In the genomic region with DNA sequence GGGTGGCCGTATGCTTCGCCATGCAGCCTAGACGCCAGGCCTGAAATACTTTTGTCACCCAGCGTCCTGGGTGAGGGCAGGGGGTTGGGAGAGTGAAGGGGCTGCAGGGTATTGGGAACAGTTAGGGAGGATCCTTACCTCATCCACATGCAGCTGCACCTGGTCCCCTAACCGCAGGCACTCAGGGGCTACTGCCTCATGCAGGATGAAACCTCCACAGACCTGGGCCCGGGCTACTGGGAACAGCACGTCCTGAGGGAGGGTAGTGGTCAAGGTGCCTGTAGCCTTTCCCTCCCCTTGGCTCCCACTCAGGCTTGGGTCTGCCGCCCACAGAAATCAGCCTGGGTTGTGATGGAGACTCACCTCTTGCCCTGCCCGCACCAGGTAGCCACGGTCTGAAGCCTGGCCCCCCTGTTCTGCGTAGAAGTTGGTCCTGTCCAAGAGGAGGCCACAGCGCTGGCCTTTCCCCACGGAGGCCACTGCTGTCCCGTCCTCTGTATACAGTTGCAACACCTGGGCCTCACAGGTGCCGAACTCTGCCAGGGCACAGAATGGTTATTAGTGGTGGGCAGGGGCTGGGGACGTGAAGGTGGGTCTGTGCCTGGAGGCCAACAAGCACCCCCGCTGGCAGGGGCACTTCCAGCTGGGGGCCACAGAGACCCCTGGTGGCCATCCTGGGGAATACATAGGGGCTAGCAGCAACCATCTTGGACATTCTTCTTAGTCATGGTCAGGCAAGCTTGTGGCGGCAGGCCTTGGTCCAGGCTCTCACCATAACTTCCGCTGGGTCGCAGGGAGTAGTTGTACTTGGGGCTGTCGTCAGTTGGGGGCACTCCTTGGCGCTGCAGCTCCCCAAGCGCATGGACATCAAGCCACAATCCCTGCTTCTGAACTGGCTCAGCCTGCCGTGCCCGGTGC, we compare ENCODE assay signal across 7 cellular contexts. TPM values are rescaled to one million over a fixed set of nuclear protein-coding genes. Genes with fewer than 3 reads are reported as not detected.
DNase-seq lines count a peak whose midpoint lies in the region; ATAC-seq lines count a peak whose summit lies in the region.

No MANE protein-coding gene starts in this region.

- H3K27ac Mint-ChIP-seq in naive thymus-derived CD8-positive, alpha-beta T cell: peak overlapping the region in 2 of 10 donors; percentile 18 to 48

- POLR2A ChIA-PET in naive thymus-derived CD8-positive, alpha-beta T cell (lab: Charles Lee): interaction anchor here (0.8 to 1.5 kb wide), 4 partner anchors 15 to 59 kb away, joined by 3 to 7 read pairs (median 3); no protein-coding TSS in a partner anchor

- H3K9me3 ChIP-seq in HUES64 (ENCODE audit: insufficient read depth, low read depth, low read length): no peaks in the 10 kb centered on the region
- no peaks in the 10 kb centered on the region for H3K9me3 ChIP-seq in effector memory CD4-positive, alpha-beta T cell (ENCODE audit: control insufficient read depth, low read length)

- no peaks in the 10 kb centered on the region for H3K4me1 ChIP-seq in HUES64 (ENCODE audit: insufficient read depth, low read length)
- no peaks in the 10 kb centered on the region for H3K4me1 ChIP-seq in effector memory CD4-positive, alpha-beta T cell (ENCODE audit: control insufficient read depth, insufficient read depth, low read length, poor library complexity, severe bottlenecking)

- peaks cover 0 to 68% (median 14%) of the 10 kb centered on the region in 3 donors for H3K36me3 Mint-ChIP-seq in naive thymus-derived CD8-positive, alpha-beta T cell

- H3K9me3 Mint-ChIP-seq in naive thymus-derived CD8-positive, alpha-beta T cell: no peaks in the 10 kb centered on the region

- peak; percentile 74 to 81 for ATAC-seq in naive thymus-derived CD8-positive, alpha-beta T cell
- ATAC-seq in HG02885 (IDR thresholded peaks at IDR 0.05; ENCODE audit: poor library complexity, unreplicated experiment): no peak
- no peak for ATAC-seq in GM18861 (IDR thresholded peaks at IDR 0.05; ENCODE audit: unreplicated experiment)

- H3K4me3 Mint-ChIP-seq in naive thymus-derived CD8-positive, alpha-beta T cell: no peak overlapping the region

- peaks cover 0 to under 1% (median under 1%) of the 10 kb centered on the region in 4 donors for H3K4me1 Mint-ChIP-seq in naive thymus-derived CD8-positive, alpha-beta T cell

- WGBS in HUES64: 87% methylated on average over 25 of the region's 25 CpGs

- 0 out of 2 replicates have a peak overlapping the region, but pooled peaks have one; percentile 1 for H3K9ac ChIP-seq in HUES64 (ENCODE audit: low read depth, low read length)

- in situ Hi-C loops in G401 (cut with HindIII; ENCODE audit: low sequenced_read_pairs): no loop called here

- H3K4me3 ChIP-seq in HUES64 (ENCODE audit: low read length): no peak overlapping the region
- no peak overlapping the region for H3K4me3 ChIP-seq in effector memory CD4-positive, alpha-beta T cell (ENCODE audit: insufficient read depth, low read depth, low read length, poor library complexity, severe bottlenecking)

- DNase-seq in G401 (ENCODE audit: low spot score): peak; percentile 71
- DNase-seq in activated CD4-positive, alpha-beta T cell treated with anti-CD3 and anti-CD28 coated beads for 4 hours: peak; percentile 40 to 42
- peak in 2 of 3 donors; percentile 12 to 20 for DNase-seq in effector memory CD4-positive, alpha-beta T cell
- peak in 9 of 10 donors; percentile 19 to 52 (median 42) for DNase-seq in naive thymus-derived CD8-positive, alpha-beta T cell

- peaks cover 89% of the 10 kb centered on the region for H3K36me3 ChIP-seq in HUES64 (ENCODE audit: insufficient read depth, low read length)
- peaks cover 66% of the 10 kb centered on the region for H3K36me3 ChIP-seq in effector memory CD4-positive, alpha-beta T cell (ENCODE audit: control insufficient read depth, insufficient read depth, low read length)

- H3K27me3 ChIP-seq in HUES64 (ENCODE audit: insufficient read depth, low read length): no peaks in the 10 kb centered on the region
- no peaks in the 10 kb centered on the region for H3K27me3 ChIP-seq in effector memory CD4-positive, alpha-beta T cell (replicated peaks; ENCODE audit: control insufficient read depth, insufficient read depth, low read length, poor library complexity, severe bottlenecking)

- no peaks in the 10 kb centered on the region for H3K27me3 Mint-ChIP-seq in naive thymus-derived CD8-positive, alpha-beta T cell

- peak overlapping the region; percentile 45 for H3K27ac ChIP-seq in HUES64 (ENCODE audit: low read depth, low read length)
- H3K27ac ChIP-seq in effector memory CD4-positive, alpha-beta T cell (ENCODE audit: insufficient read depth, low read length, poor library complexity, severe bottlenecking): no peak overlapping the region

RNA-seq across cellular contexts. Expression of a gene that starts 8.6 kb away (rescaled TPM):
- 33.8 and 41.5 TPM in 2 replicates for total RNA-seq in G401 (2014; rRNA removed; shearing (Covaris generic))
- 11.2 TPM for polyA plus RNA-seq in HUES64 (2013, experiment 1 of 2)
- polyA plus RNA-seq in HUES64 (2013, experiment 2 of 2): 11.9 TPM
- 10 to 100 TPM; 23.8 to 24.1 TPM for total RNA-seq in naive thymus-derived CD8-positive, alpha-beta T cell
- 10 to 100 TPM in 1 of 3 donors, 1 to 10 TPM in 2; 5.2 to 13.5 (median 6.3) TPM for polyA plus RNA-seq in naive thymus-derived CD8-positive, alpha-beta T cell

RNA-seq across cellular contexts. Expression of a gene that starts 34.3 kb away (rescaled TPM):
- 14.3 and 14.6 TPM in 2 replicates for total RNA-seq in G401 (2014; rRNA removed; shearing (Covaris generic))
- polyA plus RNA-seq in HUES64 (2013, experiment 1 of 2): 3.4 TPM
- 3.6 TPM for polyA plus RNA-seq in HUES64 (2013, experiment 2 of 2)
- not detected for total RNA-seq in naive thymus-derived CD8-positive, alpha-beta T cell
- polyA plus RNA-seq in naive thymus-derived CD8-positive, alpha-beta T cell: not detected

RNA-seq across cellular contexts. Expression of a gene that starts 37.9 kb away (rescaled TPM):
- total RNA-seq in G401 (2014; rRNA removed; shearing (Covaris generic)): 8.4 and 10.1 TPM in 2 replicates
- polyA plus RNA-seq in HUES64 (2013, experiment 1 of 2): not detected
- not detected for polyA plus RNA-seq in HUES64 (2013, experiment 2 of 2)
- not detected for total RNA-seq in naive thymus-derived CD8-positive, alpha-beta T cell
- not detected for polyA plus RNA-seq in naive thymus-derived CD8-positive, alpha-beta T cell

RNA-seq across cellular contexts. Expression of a gene that starts 39.2 kb away (rescaled TPM):
- 27.7 and 58.6 TPM in 2 replicates for total RNA-seq in G401 (2014; rRNA removed; shearing (Covaris generic))
- polyA plus RNA-seq in HUES64 (2013, experiment 1 of 2): 8.9 TPM
- 10.3 TPM for polyA plus RNA-seq in HUES64 (2013, experiment 2 of 2)
- 10 to 100 TPM; 11.4 to 14.4 TPM for total RNA-seq in naive thymus-derived CD8-positive, alpha-beta T cell
- polyA plus RNA-seq in naive thymus-derived CD8-positive, alpha-beta T cell: 1 to 10 TPM; 2.7 to 4.1 (median 3.6) TPM

RNA-seq across cellular contexts. Expression of a gene that starts 47.2 kb away (rescaled TPM):
- 73.4 and 80.4 TPM in 2 replicates for total RNA-seq in G401 (2014; rRNA removed; shearing (Covaris generic))
- polyA plus RNA-seq in HUES64 (2013, experiment 1 of 2): 30.4 TPM
- polyA plus RNA-seq in HUES64 (2013, experiment 2 of 2): 35.2 TPM
- 10 to 100 TPM; 18.0 to 18.3 TPM for total RNA-seq in naive thymus-derived CD8-positive, alpha-beta T cell
- 10 to 100 TPM; 31.9 to 40.1 (median 39.0) TPM for polyA plus RNA-seq in naive thymus-derived CD8-positive, alpha-beta T cell

Comparison
In these comparisons a context has a peak if more than half of its experiments do, and no peak if none do; other contexts are left out.
1. DNase-seq: peak in every context shown above with its lines; median percentile 71 in G401; 42 in naive thymus-derived CD8-positive, alpha-beta T cell; 41 in activated CD4-positive, alpha-beta T cell treated with anti-CD3 and anti-CD28 coated beads for 4 hours; 16 in effector memory CD4-positive, alpha-beta T cell.
2. ATAC-seq: peak in naive thymus-derived CD8-positive, alpha-beta T cell (2 of 2); none in HG02885 (single experiment) and GM18861 (single experiment).
3. RNA of a gene that starts 34.3 kb away (total RNA-seq): 14.3 to 14.6 TPM in G401; not detected in naive thymus-derived CD8-positive, alpha-beta T cell; every median in the first group is over 10 times any median in the second.